Comparison of ENCODE assay signal across 8 cellular contexts in genomic region chr18:12657849-12658829, GRCh38. TPM values are rescaled to one million over a fixed set of nuclear protein-coding genes. Genes with fewer than 3 reads are reported as not detected.
A peak's percentile ranks its signal among the peaks of the same experiment; 100 is the strongest.
DNase-seq lines count a peak whose midpoint lies in the region; ATAC-seq and TF ChIP-seq lines count a peak whose summit lies in the region.

SPIRE1 (minus strand) TSS chr18:12658107; CDS start chr18:12657866, 241 bp downstream.

- H3K27ac Mint-ChIP-seq in naive thymus-derived CD8-positive, alpha-beta T cell = peak within 1 kb of the TSS in 6 of 10 donors; percentile 8 to 87 (median 40)

- peaks cover 0 to 18% (median 13%) of the 10 kb centered on the region in 5 donors for H3K27me3 Mint-ChIP-seq in naive thymus-derived CD8-positive, alpha-beta T cell

- H3K9me3 ChIP-seq in NT2/D1 (ENCODE audit: insufficient read depth, low read length) = no peaks in the 10 kb centered on the region
- no peaks in the 10 kb centered on the region for H3K9me3 ChIP-seq in thoracic aorta

- peak; percentile 63 for ATAC-seq in GM18520 (IDR thresholded peaks at IDR 0.05; ENCODE audit: unreplicated experiment)
- peak; percentile 69 for ATAC-seq in HG03097 (IDR thresholded peaks at IDR 0.05; ENCODE audit: low FRiP score, unreplicated experiment)
- ATAC-seq in naive thymus-derived CD8-positive, alpha-beta T cell = peak; percentile 66 to 73
- peak; percentile 88 for ATAC-seq in thoracic aorta (ENCODE audit: insufficient number of reproducible peaks, low FRiP score, low read depth)

- H3K9me3 Mint-ChIP-seq in naive thymus-derived CD8-positive, alpha-beta T cell = no peaks in the 10 kb centered on the region

- POLR2A ChIA-PET in AG04449 (lab: Yijun Ruan, JAX) = interaction anchor here (0.7 to 1.0 kb wide), 3 partner anchors 250 to 644 kb away, joined by 3 to 4 read pairs (median 3); partner anchors contain the start of genes AFG3L2 and PRELID3A
- POLR2A ChIA-PET in naive thymus-derived CD8-positive, alpha-beta T cell (lab: Charles Lee) = interaction anchor here (1.8 kb wide), 1 partner anchor 266 kb away, joined by 4 read pairs; no protein-coding TSS in a partner anchor

- H3K27ac ChIP-seq in thoracic aorta = peak within 1 kb of the TSS; percentile 96 to 99

- CTCF ChIA-PET in AG04449 (lab: Yijun Ruan, JAX) = interaction anchor here (1.0 to 15.7 kb wide), 15 partner anchors 12 to 386 kb away, joined by 3 to 336 read pairs (median 4); no protein-coding TSS in a partner anchor

- no peaks in the 10 kb centered on the region for H3K36me3 Mint-ChIP-seq in naive thymus-derived CD8-positive, alpha-beta T cell

- DNase-seq in AG04449 (ENCODE audit: low read depth, low spot score) (no peak), NT2/D1 (ENCODE audit: low read depth, low spot score) (no peak), fibroblast of the aortic adventitia (ENCODE audit: low read depth) (peak; percentile 32), thoracic aorta (ENCODE audit: low spot score) (no peak)
- DNase-seq in activated T-helper 9 cell treated with anti-CD3 and anti-CD28 coated beads, Interleukin-2, amount 50 U/mL, for 16 hours (ENCODE audit: low read depth) = peak; percentile 10
- peak in 9 of 10 donors; percentile 2 to 63 (median 34) for DNase-seq in naive thymus-derived CD8-positive, alpha-beta T cell

- H3K4me3 ChIP-seq in AG04449 (ENCODE audit: low read depth, low read length) = peak within 1 kb of the TSS; percentile 81
- H3K4me3 ChIP-seq in NT2/D1 (ENCODE audit: insufficient read length, low read depth) = peak within 1 kb of the TSS; percentile 65
- H3K4me3 ChIP-seq in fibroblast of the aortic adventitia (ENCODE audit: low read depth, low read length) = peak within 1 kb of the TSS; percentile 91
- H3K4me3 ChIP-seq in thoracic aorta = peak within 1 kb of the TSS; percentile 97

- H3K9ac ChIP-seq in NT2/D1 (ENCODE audit: insufficient read length, low read depth) = peak within 1 kb of the TSS; percentile 75

- H3K4me3 Mint-ChIP-seq in naive thymus-derived CD8-positive, alpha-beta T cell = peak within 1 kb of the TSS; percentile 78 to 94 (median 92)

- no peaks in the 10 kb centered on the region for H3K4me1 ChIP-seq in NT2/D1 (ENCODE audit: insufficient read depth, insufficient read length)
- H3K4me1 ChIP-seq in thoracic aorta (ENCODE audit: control insufficient read depth in 1 of 2, low read depth in 2 of 2) = peaks cover 15 to 23% of the 10 kb centered on the region in 2 donors

- TF ChIP-seq CTCF in AG04449 (IDR thresholded peaks at IDR 0.05; ENCODE audit: insufficient read depth, low read length, missing control alignments) (no peak), fibroblast of the aortic adventitia (IDR thresholded peaks at IDR 0.05; ENCODE audit: insufficient read depth, low read length) (no peak), thoracic aorta (IDR thresholded peaks at IDR 0.05) (no peak)

- H3K27me3 ChIP-seq in NT2/D1 (ENCODE audit: insufficient read depth, insufficient read length) (peaks cover 12% of the 10 kb centered on the region), thoracic aorta (replicated peaks; ENCODE audit: insufficient read depth) (no peaks in the 10 kb centered on the region)

- peaks cover 3 to 16% (median 13%) of the 10 kb centered on the region in 4 donors for H3K4me1 Mint-ChIP-seq in naive thymus-derived CD8-positive, alpha-beta T cell

- H3K36me3 ChIP-seq in NT2/D1 (ENCODE audit: insufficient read depth, insufficient read length, low read length) = peaks cover 11% of the 10 kb centered on the region
- no peaks in the 10 kb centered on the region for H3K36me3 ChIP-seq in thoracic aorta

RNA-seq across cellular contexts. Expression of gene SPIRE1, which starts in this region (rescaled TPM):
- total RNA-seq in fibroblast of the aortic adventitia (ENCODE audit: low replicate concordance) (27.7 and 43.4 TPM in 2 replicates), thoracic aorta (10 to 100 TPM; 26.8 to 39.6 TPM)
- 1 to 10 TPM; 2.2 to 3.5 TPM for total RNA-seq in naive thymus-derived CD8-positive, alpha-beta T cell
- 1 to 10 TPM in 1 of 3 donors, under 1 TPM in 1, not detected in 1; 0.46 to 1.2 TPM for polyA plus RNA-seq in naive thymus-derived CD8-positive, alpha-beta T cell

Comparison
In these comparisons a context has a peak if more than half of its experiments do, and no peak if none do; other contexts are left out.
1. DNase-seq: peak in activated T-helper 9 cell treated with anti-CD3 and anti-CD28 coated beads, Interleukin-2, amount 50 U/mL, for 16 hours (single experiment), fibroblast of the aortic adventitia (single experiment) and naive thymus-derived CD8-positive, alpha-beta T cell (9 of 10); none in AG04449 (single experiment), NT2/D1 (single experiment) and thoracic aorta (single experiment).
2. Peak in every context shown above with its lines, with median percentiles within 50 percentile points of each other: H3K4me3 ChIP-seq and ATAC-seq.